23 cellular contexts compared by ENCODE assay signal in genomic region chr1:96927125-96927524, GRCh38.
DNase-seq lines count a peak whose midpoint lies in the region; ATAC-seq, FAIRE-seq and TF ChIP-seq lines count a peak whose summit lies in the region.
"Had no signal": no experiment of that assay in that cellular context is flagged by ENCODE, and none has a peak within 500 bp of the region (broad histone marks: within the 10 kb centered on the region; RNA-seq: fewer than 3 reads in every experiment).

No MANE protein-coding gene starts in this region.

- no peak for ATAC-seq in stimulated activated naive CD8-positive, alpha-beta T cell treated with anti-CD3 and anti-CD28 coated beads, Interleukin-15, amount 100 ng/mL, for 72 hours
- ATAC-seq: naive thymus-derived CD4-positive, alpha-beta T cell; sciatic nerve had no signal

- H3K36me3 ChIP-seq in MG63 (no peaks in the 10 kb centered on the region), H1 (ENCODE audit: control insufficient read depth in 2 of 4, insufficient read depth in 4 of 4, low read length in 3 of 4) (no peaks in the 10 kb centered on the region)
- H3K36me3 ChIP-seq: BLaER1 treated with 17β-estradiol and CSF1 and Interleukin-3, amounts not matched to agents 10 nM and 100 nM; vagina had no signal

- 86% methylated on average over 3 of the region's 3 CpGs; no CpG with 5 or more reads in 1 of the 2 experiments for WGBS in H1 (ENCODE audit: extremely low coverage in 1 of 2, insufficient coverage in 1 of 2, insufficient read length in 1 of 2, insufficient replicate concordance in 2 of 2, low coverage in 1 of 2, low lambda C conversion rate in 2 of 2, missing lambda C conversion rate in 1 of 2), 2 experiments

- no peaks in the 10 kb centered on the region for H3K27me3 Mint-ChIP-seq in stimulated activated naive CD8-positive, alpha-beta T cell treated with anti-CD3 and anti-CD28 coated beads, Interleukin-15, amount 100 ng/mL, for 72 hours

- H3K4ac ChIP-seq in H1 (replicated peaks; ENCODE audit: insufficient read length, low read depth, low read length) = no peak overlapping the region

- no peak for TF ChIP-seq EP300 in H1 (IDR thresholded peaks at IDR 0.05; ENCODE audit: borderline replicate concordance in 1 of 2, low read depth in 2 of 2, low read length in 2 of 2)

- H2BK20ac ChIP-seq in H1 (ENCODE audit: low read length) = no peak overlapping the region

- no peak overlapping the region for H3K9ac ChIP-seq in H1 (replicated peaks in 1 of 4; ENCODE audit: extremely low read depth in 1 of 4, low read depth in 3 of 4, low read length in 3 of 4)
- H3K9ac ChIP-seq: BLaER1 treated with 17β-estradiol and CSF1 and Interleukin-3, amounts not matched to agents 10 nM and 100 nM; parathyroid adenoma; SK-N-SH had no signal

- no peak overlapping the region for H3K27ac Mint-ChIP-seq in stimulated activated naive CD8-positive, alpha-beta T cell treated with anti-CD3 and anti-CD28 coated beads, Interleukin-15, amount 100 ng/mL, for 72 hours
- H3K27ac Mint-ChIP-seq: activated naive CD8-positive, alpha-beta T cell; activated T-cell treated with anti-CD3 and anti-CD28 coated beads, Interleukin-2, amount 50 U/mL, for 72 hours; HFFc6; naive thymus-derived CD4-positive, alpha-beta T cell had no signal

- no peak overlapping the region for H2BK12ac ChIP-seq in H1 (ENCODE audit: low read depth, low read length)

- H3K79me2 ChIP-seq in H1 (ENCODE audit: control insufficient read depth in 1 of 2, insufficient read depth in 2 of 2, low read length in 2 of 2) = no peaks in the 10 kb centered on the region
- H3K79me2 ChIP-seq: parathyroid adenoma had no signal

- H3K79me1 ChIP-seq in H1 (ENCODE audit: low read depth, low read length) = no peaks in the 10 kb centered on the region

- H3K23me2 ChIP-seq in H1 (ENCODE audit: low read depth, low read length) = no peaks in the 10 kb centered on the region

- no peak overlapping the region for H2AFZ ChIP-seq in H1 (ENCODE audit: low read length)
- H2AFZ ChIP-seq: parathyroid adenoma had no signal

- H2BK15ac ChIP-seq in H1 (ENCODE audit: low read length) = no peak overlapping the region

- H3K56ac ChIP-seq in H1 (replicated peaks; ENCODE audit: insufficient read length, low read depth, low read length) = no peak overlapping the region

- no peaks in the 10 kb centered on the region for H3K4me1 Mint-ChIP-seq in stimulated activated naive CD8-positive, alpha-beta T cell treated with anti-CD3 and anti-CD28 coated beads, Interleukin-15, amount 100 ng/mL, for 72 hours
- H3K4me1 Mint-ChIP-seq: naive thymus-derived CD4-positive, alpha-beta T cell had no signal

- peaks cover 6 to 21% of the 10 kb centered on the region in 2 donors for H3K9me3 Mint-ChIP-seq in stimulated activated naive CD8-positive, alpha-beta T cell treated with anti-CD3 and anti-CD28 coated beads, Interleukin-15, amount 100 ng/mL, for 72 hours

- H4K8ac ChIP-seq in H1 (ENCODE audit: extremely low read depth, insufficient read depth, low read length) = no peak overlapping the region

- peak; percentile 4 for DNase-seq in ELF-1 (ENCODE audit: low read depth, low spot score)
- DNase-seq in MG63 = peak; percentile 23
- DNase-seq in H1 (ENCODE audit: low read depth in 1 of 2, low spot score in 2 of 2) = no peak
- peak; percentile 48 for DNase-seq in skeletal muscle cell (ENCODE audit: low read depth)
- DNase-seq in stimulated activated CD4-positive, alpha-beta T cell treated with anti-CD3 and anti-CD28 coated beads, Interleukin-2, amount 100 ng/mL, for 24 hours = no peak
- DNase-seq in GM10248 (ENCODE audit: extremely low spot score) = no peak
- no peak for DNase-seq in stimulated activated naive CD8-positive, alpha-beta T cell treated with anti-CD3 and anti-CD28 coated beads, Interleukin-15, amount 100 ng/mL, for 72 hours
- DNase-seq: DMS 273 treated with DMSO at 0.1 percent for 48 hours; HFFc6; islet precursor cell; Kasumi-1; naive thymus-derived CD4-positive, alpha-beta T cell; NCI-H1436 treated with DMSO at 0.1 percent for 48 hours; NCI-H2227 treated with DMSO at 0.1 percent for 48 hours; SK-N-SH; stimulated activated CD4-positive, alpha-beta T cell treated with anti-CD3 and anti-CD28 coated beads, Interleukin-2, amount 100 ng/mL, for 48 hours had no signal

- H2BK120ac ChIP-seq in H1 (replicated peaks; ENCODE audit: low read depth, low read length) = no peak overlapping the region

- H4K20me1 ChIP-seq in H1 (replicated peaks in 1 of 2; ENCODE audit: control insufficient read depth in 1 of 2, insufficient read depth in 2 of 2, low read length in 2 of 2) = no peaks in the 10 kb centered on the region
- H4K20me1 ChIP-seq: BLaER1 treated with 17β-estradiol and CSF1 and Interleukin-3, amounts not matched to agents 10 nM and 100 nM had no signal

- H3K4me3 Mint-ChIP-seq in stimulated activated naive CD8-positive, alpha-beta T cell treated with anti-CD3 and anti-CD28 coated beads, Interleukin-15, amount 100 ng/mL, for 72 hours = no peak overlapping the region
- H3K4me3 Mint-ChIP-seq: activated naive CD8-positive, alpha-beta T cell; activated T-cell treated with anti-CD3 and anti-CD28 coated beads, Interleukin-2, amount 50 U/mL, for 72 hours; HFFc6; naive thymus-derived CD4-positive, alpha-beta T cell had no signal

- H3K4me1 ChIP-seq in H1 (replicated peaks in 1 of 4; ENCODE audit: control insufficient read depth in 3 of 4, insufficient read depth in 4 of 4, low read length in 3 of 4) = no peaks in the 10 kb centered on the region
- H3K4me1 ChIP-seq: BLaER1 treated with 17β-estradiol and CSF1 and Interleukin-3, amounts not matched to agents 10 nM and 100 nM; parathyroid adenoma; vagina had no signal

- CTCF ChIA-PET in H1 (lab: Charles Lee; ENCODE audit: partially characterized antibody) (no interaction called here), GM10248 (lab: Yijun Ruan, JAX) (interaction anchor here (1.6 kb wide), 1 partner anchor 19 kb away, joined by 3 read pairs; no protein-coding TSS in a partner anchor)

- no peaks in the 10 kb centered on the region for H3K27me3 ChIP-seq in MG63
- H3K27me3 ChIP-seq in H1 (replicated peaks in 1 of 4; ENCODE audit: control insufficient read depth in 3 of 4, extremely low read depth in 1 of 4, insufficient read depth in 3 of 4, low read length in 3 of 4) = no peaks in the 10 kb centered on the region
- H3K27me3 ChIP-seq: BLaER1 treated with 17β-estradiol and CSF1 and Interleukin-3, amounts not matched to agents 10 nM and 100 nM; vagina had no signal

- TF ChIP-seq CTCF in H1 (IDR thresholded peaks at IDR 0.05; ENCODE audit: control extremely low read depth in 1 of 3, insufficient read depth in 1 of 3, low read depth in 1 of 3, low read length in 3 of 3) (no peak), GM10248 (IDR thresholded peaks at IDR 0.05; ENCODE audit: control extremely low read depth, extremely low read depth, low read depth, missing control alignments) (no peak)

- H2BK5ac ChIP-seq in H1 (ENCODE audit: low read depth, low read length) = no peak overlapping the region

- H3K9me3 ChIP-seq in MG63 (peaks cover 22% of the 10 kb centered on the region), H1 (ENCODE audit: insufficient read depth in 2 of 2, low read depth in 1 of 2, low read length in 1 of 2) (peaks cover 8 to 13% of the 10 kb centered on the region in 2 experiments)
- H3K9me3 ChIP-seq: vagina had no signal

- TF ChIP-seq RAD21 in H1 (IDR thresholded peaks at IDR 0.05 in 1 of 2, conservative IDR thresholded peaks at IDR 0.05 in 1 of 2; ENCODE audit: low read depth in 2 of 2, low read length in 2 of 2) = no peak

- no peak overlapping the region for H4K5ac ChIP-seq in H1 (ENCODE audit: insufficient read length, low read depth, low read length)

- H3K27ac ChIP-seq in H1 (ENCODE audit: low read depth, low read length) = no peak overlapping the region
- H3K27ac ChIP-seq: BLaER1 treated with 17β-estradiol and CSF1 and Interleukin-3, amounts not matched to agents 10 nM and 100 nM; parathyroid adenoma; vagina had no signal

- no peak overlapping the region for H3K4me3 ChIP-seq in MG63
- H3K4me3 ChIP-seq in H1 (ENCODE audit: extremely low read depth in 1 of 4, insufficient read depth in 2 of 4, low read depth in 3 of 4, low read length in 4 of 4) = no peak overlapping the region
- no peak overlapping the region for H3K4me3 ChIP-seq in skeletal muscle cell (ENCODE audit: low read depth, low read length)
- H3K4me3 ChIP-seq: BLaER1 treated with 17β-estradiol and CSF1 and Interleukin-3, amounts not matched to agents 10 nM and 100 nM; vagina had no signal

- H3K23ac ChIP-seq in H1 (ENCODE audit: insufficient read length) = no peak overlapping the region

- POLR2A ChIA-PET in H1 (lab: Charles Lee; ENCODE audit: partially characterized antibody) = no interaction called here
- POLR2A ChIA-PET in GM10248 (lab: Yijun Ruan, JAX) = interaction anchor here (0.6 kb wide), 1 partner anchor 1785 kb away, joined by 10 read pairs; no protein-coding TSS in a partner anchor

- H3K18ac ChIP-seq in H1 (ENCODE audit: extremely low read depth, low read length) = no peak overlapping the region

- no peak overlapping the region for H3K4me2 ChIP-seq in H1 (ENCODE audit: insufficient read depth in 1 of 2, low read depth in 2 of 2, low read length in 2 of 2)
- H3K4me2 ChIP-seq: BLaER1 treated with 17β-estradiol and CSF1 and Interleukin-3, amounts not matched to agents 10 nM and 100 nM; SK-N-SH had no signal

- H4K91ac ChIP-seq in H1 (replicated peaks; ENCODE audit: insufficient read length, low read length) = no peak overlapping the region

- no peak for FAIRE-seq in H1 (lab: Jason Lieb, UNC)
- FAIRE-seq: RCC 7860 had no signal

- no peak overlapping the region for H2AK5ac ChIP-seq in H1 (ENCODE audit: low read depth, low read length)

- no peak for TF ChIP-seq POLR2A in H1 (IDR thresholded peaks at IDR 0.05; ENCODE audit: control extremely low read depth in 1 of 2, low read depth in 2 of 2, low read length in 2 of 2)

- no peak overlapping the region for H3K14ac ChIP-seq in H1 (ENCODE audit: insufficient read length)

TF ChIP-seq in H1, 55 proteins besides CTCF, POLR2A, EP300 and RAD21:
- TF ChIP-seq TAF7 (optimal IDR thresholded peaks at IDR 0.05; ENCODE audit: borderline replicate concordance, low read depth, low read length) (no peak), CREB1 (IDR thresholded peaks at IDR 0.05) (no peak), YY1 (IDR thresholded peaks at IDR 0.05; ENCODE audit: low read depth, low read length) (0 out of 2 replicates have a peak, but pooled peaks have one; percentile 17)

Comparison
In these comparisons a context has a peak if more than half of its experiments do, and no peak if none do; other contexts are left out.
1. DNase-seq: peak in ELF-1 (single experiment), MG63 (single experiment) and skeletal muscle cell (single experiment); none in H1 (0 of 2), stimulated activated CD4-positive, alpha-beta T cell treated with anti-CD3 and anti-CD28 coated beads, Interleukin-2, amount 100 ng/mL, for 24 hours (0 of 2), GM10248 (single experiment) and stimulated activated naive CD8-positive, alpha-beta T cell treated with anti-CD3 and anti-CD28 coated beads, Interleukin-15, amount 100 ng/mL, for 72 hours (0 of 2).